11 cellular contexts compared by ENCODE assay signal in genomic region chr17:21161498-21162393, GRCh38. TPM values are rescaled to one million over a fixed set of nuclear protein-coding genes. Genes with fewer than 3 reads are reported as not detected.
A peak's percentile ranks its signal among the peaks of the same experiment; 100 is the strongest.
DNase-seq lines count a peak whose midpoint lies in the region; ATAC-seq, FAIRE-seq and TF ChIP-seq lines count a peak whose summit lies in the region.
"Had no signal": no experiment of that assay in that cellular context is flagged by ENCODE, and none has a peak within 500 bp of the region (broad histone marks: within the 10 kb centered on the region; RNA-seq: fewer than 3 reads in every experiment).

No MANE protein-coding gene starts in this region.

- no peaks in the 10 kb centered on the region for H3K27me3 ChIP-seq in heart right ventricle
- no peaks in the 10 kb centered on the region for H3K27me3 ChIP-seq in HAP-1 (ENCODE audit: low read depth)

- no peaks in the 10 kb centered on the region for H3K9me3 ChIP-seq in A549
- no peaks in the 10 kb centered on the region for H3K9me3 ChIP-seq in heart right ventricle
- H3K9me3 ChIP-seq in HAP-1: no peaks in the 10 kb centered on the region

- no peak for TF ChIP-seq RAD21 in A549 (conservative IDR thresholded peaks at IDR 0.05 in 1 of 2, IDR thresholded peaks at IDR 0.05 in 1 of 2)

- H3K4me3 ChIP-seq in A549: no peak overlapping the region
- no peak overlapping the region for H3K4me3 ChIP-seq in heart right ventricle
- no peak overlapping the region for H3K4me3 ChIP-seq in HAP-1
- H3K4me3 ChIP-seq: K562 had no signal

- no peak for TF ChIP-seq CTCF in A549 (IDR thresholded peaks at IDR 0.05)
- TF ChIP-seq CTCF in heart right ventricle (IDR thresholded peaks at IDR 0.05): no peak

- peak overlapping the region; percentile 34 for H3K4me2 ChIP-seq in A549

- 42% methylated on average over 7 of the region's 7 CpGs for WGBS in A549 (ENCODE audit: missing lambda C conversion rate)
- WGBS in heart right ventricle, 2 donors: 32 to 36% methylated on average over 7 of the region's 7 CpGs

- FAIRE-seq in A549 (lab: Jason Lieb, UNC): no peak
- FAIRE-seq: A204.1, K562, urothelium cell line had no signal

- intact Hi-C loops in heart right ventricle (cut with DNase I): loop anchor here in 2 of 10 donors (2.0 to 10.0 kb wide), 2 partner anchors 33 to 53 kb away; partner anchors contain the start of gene TMEM11 (in 1 of the 2)

- in situ Hi-C loops in HAP-1 (cut with MboI; ENCODE audit: low sequenced_read_pairs): no loop called here

- no peak for TF ChIP-seq POLR2A in A549 (IDR thresholded peaks at IDR 0.05; ENCODE audit: low read length)

- CTCF ChIA-PET in A549 (lab: Yijun Ruan, JAX): interaction anchor here (1.1 kb wide), 1 partner anchor 49 kb away, joined by 3 read pairs; no protein-coding TSS in a partner anchor

- no peak for TF ChIP-seq EP300 in A549 (IDR thresholded peaks at IDR 0.05)

- H3K36me3 ChIP-seq in heart right ventricle (no peaks in the 10 kb centered on the region), HAP-1 (replicated peaks) (no peaks in the 10 kb centered on the region)

- H3K27ac ChIP-seq in A549 (peak overlapping the region in 1 of 2 experiments; percentile 14; a peak in 1 of 6 replicates), heart right ventricle (peak overlapping the region in 9 of 10 donors; percentile 31 to 74 (median 64))

- POLR2A ChIA-PET in A549 (lab: Yijun Ruan, JAX): no interaction called here

- DNase-seq in A549 (ENCODE audit: low read depth in 1 of 2, low spot score in 1 of 2) (peak in 1 of 2 experiments; percentile 11), amniotic epithelial cell (ENCODE audit: low read depth) (peak; percentile 95), heart right ventricle (no peak), non-pigmented ciliary epithelial cell (ENCODE audit: low read depth) (peak; percentile 4), HAP-1 (ENCODE audit: low spot score in 2 of 2) (no peak), HuH-7.5 (ENCODE audit: low spot score) (no peak), NCI-H1417 treated with DMSO at 0.1 percent for 48 hours (lab: John Stamatoyannopoulos, UW) (no peak)
- no peak for DNase-seq in activated CD4-positive, alpha-beta T cell treated with anti-CD3 and anti-CD28 coated beads, Interleukin-2, amount 50 U/mL, for 48 hours

- H3K4me1 ChIP-seq in A549 (peaks cover 14% of the 10 kb centered on the region; the same call in 2 of the 3 replicates), heart right ventricle (peaks cover 5 to 48% (median 30%) of the 10 kb centered on the region in 9 donors), HAP-1 (no peaks in the 10 kb centered on the region)

- ATAC-seq in A549 (peak; percentile 30 to 56; a peak in 4 of 6 replicates), heart right ventricle (peak in 5 of 8 donors; percentile 25 to 63 (median 55))
- ATAC-seq: K562 had no signal

TF ChIP-seq in A549, 52 proteins besides CTCF, POLR2A, EP300 and RAD21:
- TF ChIP-seq HES2 (IDR thresholded peaks at IDR 0.05) (no peak), GATA3 (IDR thresholded peaks at IDR 0.05; ENCODE audit: borderline replicate concordance) (peak; percentile 58)

RNA-seq across cellular contexts. Expression of gene DHRS7B, which starts 35.0 kb away (rescaled TPM):
- polyA plus RNA-seq in A549 (2011; rRNA removed) (25.4 and 31.7 TPM in 2 replicates), A549 (2017; fragmentation: RNase III; extraction: RNeasy Plus Mini Kit Qiagen cat#74134 plus additional on column Dnase treatment) (22.8 to 27.2 TPM (median 23.6 TPM) in 3 replicates), heart right ventricle (10 to 100 TPM; 48.6 TPM)
- 23.6 and 24.4 TPM in 2 replicates for polyA plus RNA-seq in A549 (2012; cell fraction: cytosol; rRNA removed)
- polyA plus RNA-seq in A549 (2012; cell fraction: nucleus; rRNA removed): 24.1 and 28.6 TPM in 2 replicates
- 30.5 and 33.5 TPM in 2 replicates for polyA minus RNA-seq in A549 (2011; rRNA and poly(A)+ RNA removed)
- 10 to 100 TPM; 17.1 to 48.0 (median 26.0) TPM for total RNA-seq in heart right ventricle

RNA-seq across cellular contexts. Expression of gene TMEM11, which starts 52.2 kb away (rescaled TPM):
- 57.7 and 61.4 TPM in 2 replicates for polyA plus RNA-seq in A549 (2011; rRNA removed)
- 131 and 134 TPM in 2 replicates for polyA plus RNA-seq in A549 (2012; cell fraction: cytosol; rRNA removed)
- 108 and 123 TPM in 2 replicates for polyA plus RNA-seq in A549 (2012; cell fraction: nucleus; rRNA removed)
- polyA plus RNA-seq in A549 (2017; fragmentation: RNase III; extraction: RNeasy Plus Mini Kit Qiagen cat#74134 plus additional on column Dnase treatment): 61.0 to 69.5 TPM (median 62.0 TPM) in 3 replicates
- 77.3 and 77.6 TPM in 2 replicates for polyA minus RNA-seq in A549 (2011; rRNA and poly(A)+ RNA removed)
- total RNA-seq in heart right ventricle: 10 to 100 TPM; 20.8 to 37.2 (median 27.6) TPM
- polyA plus RNA-seq in heart right ventricle: 10 to 100 TPM; 50.8 to 54.1 TPM

Comparison
In these comparisons a context has a peak if more than half of its experiments do, and no peak if none do; other contexts are left out.
1. DNase-seq: peak in amniotic epithelial cell (single experiment) and non-pigmented ciliary epithelial cell (single experiment); none in heart right ventricle (0 of 2), HAP-1 (0 of 2), activated CD4-positive, alpha-beta T cell treated with anti-CD3 and anti-CD28 coated beads, Interleukin-2, amount 50 U/mL, for 48 hours (0 of 2), HuH-7.5 (single experiment) and NCI-H1417 treated with DMSO at 0.1 percent for 48 hours (single experiment).